In the genomic region with DNA sequence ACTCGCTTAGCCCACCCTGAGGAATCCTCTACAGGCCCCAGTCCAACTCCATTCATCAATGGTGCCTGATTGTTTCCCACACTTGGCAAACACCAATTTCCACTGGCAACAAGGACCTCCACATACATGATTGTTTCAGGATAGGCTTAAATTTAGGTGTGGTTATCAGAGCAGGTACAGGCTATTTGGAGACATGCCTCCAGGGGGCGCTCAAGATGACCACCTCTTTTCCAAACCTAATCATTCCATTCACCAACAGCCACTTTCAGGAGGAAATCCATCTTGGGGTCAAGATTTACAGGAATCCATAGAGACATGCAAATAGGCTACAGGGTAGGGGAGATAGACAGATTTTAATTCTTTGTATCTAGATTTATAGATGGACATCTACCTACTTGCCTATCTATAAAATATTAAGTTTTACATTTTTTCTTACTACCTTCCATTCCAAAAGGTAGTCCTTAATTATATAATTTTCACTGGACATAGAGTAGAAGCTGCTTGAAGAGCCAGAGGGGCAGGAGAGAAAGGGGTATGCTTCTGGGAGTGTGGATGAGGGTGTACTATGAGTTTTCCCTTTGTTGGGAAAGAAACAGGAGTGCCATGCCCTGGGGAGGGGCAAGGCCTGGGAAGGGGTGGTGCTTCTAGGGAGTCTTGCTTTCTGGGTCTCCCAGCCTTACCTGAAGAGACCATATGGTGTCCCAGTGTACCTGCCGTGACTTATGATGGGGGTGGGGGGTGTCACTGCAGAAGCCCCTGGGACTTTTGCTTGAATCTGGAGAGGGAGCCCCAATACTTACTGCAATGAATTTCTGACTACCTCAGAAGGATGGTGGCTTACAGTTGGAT, we compare ENCODE assay signal across 9 cellular contexts. TPM values are rescaled to one million over a fixed set of nuclear protein-coding genes. Genes with fewer than 3 reads are reported as not detected.
A peak's percentile ranks its signal among the peaks of the same experiment; 100 is the strongest.
DNase-seq lines count a peak whose midpoint lies in the region; ATAC-seq and TF ChIP-seq lines count a peak whose summit lies in the region.
"Had no signal": no experiment of that assay in that cellular context is flagged by ENCODE, and none has a peak within 500 bp of the region (broad histone marks: within the 10 kb centered on the region; RNA-seq: fewer than 3 reads in every experiment).

No MANE protein-coding gene starts in this region.

- H3K14ac ChIP-seq in IMR-90 (replicated peaks; ENCODE audit: low read depth, low read length): no peak overlapping the region

- H3K27me3 ChIP-seq in IMR-90 (ENCODE audit: control insufficient read depth, insufficient read depth, low read length) (no peaks in the 10 kb centered on the region), ascending aorta (no peaks in the 10 kb centered on the region), neural progenitor cell (peaks cover 56% of the 10 kb centered on the region)

- H2AFZ ChIP-seq in IMR-90 (replicated peaks; ENCODE audit: low read length, poor library complexity): no peak overlapping the region
- H2AFZ ChIP-seq in neural progenitor cell (replicated peaks): no peak overlapping the region

- no peak overlapping the region for H4K8ac ChIP-seq in IMR-90 (ENCODE audit: low read depth in 2 of 2, low read length in 2 of 2)

- H3K9me3 ChIP-seq in IMR-90 (ENCODE audit: control insufficient read depth, insufficient read depth, low read length) (no peaks in the 10 kb centered on the region), ascending aorta (no peaks in the 10 kb centered on the region), neural progenitor cell (ENCODE audit: low read depth) (no peaks in the 10 kb centered on the region)

- DNase-seq in NCI-H2107 treated with DMSO at 0.1 percent for 48 hours (lab: John Stamatoyannopoulos, UW; ENCODE audit: unreplicated experiment): peak; percentile 7
- no peak for DNase-seq in NCI-H2107 (lab: John Stamatoyannopoulos, UW)
- no peak for DNase-seq in IMR-90
- no peak for DNase-seq in ascending aorta (ENCODE audit: low spot score in 2 of 2)
- DNase-seq in neural progenitor cell (ENCODE audit: low spot score): peak; percentile 64
- DNase-seq in activated CD4-positive, CD25-positive, alpha-beta regulatory T cell treated with anti-CD3 and anti-CD28 coated beads, Interleukin-2, amount 50 U/mL, for 72 hours: no peak

- H3K23ac ChIP-seq in IMR-90 (ENCODE audit: low read depth, low read length): no peak overlapping the region

- no peak overlapping the region for H3K18ac ChIP-seq in IMR-90 (ENCODE audit: low read depth, low read length)

- no peak overlapping the region for H3K4ac ChIP-seq in IMR-90 (ENCODE audit: low read depth, low read length)

- H3K4me1 ChIP-seq in IMR-90 (ENCODE audit: control insufficient read depth, insufficient read depth, low read length) (no peaks in the 10 kb centered on the region), ascending aorta (no peaks in the 10 kb centered on the region), neural progenitor cell (no peaks in the 10 kb centered on the region)

- dilution Hi-C loops in IMR-90 (cut with HindIII; ENCODE audit: low sequenced_read_pairs, unreplicated experiment): no loop called here

- no peaks in the 10 kb centered on the region for H3K9me1 ChIP-seq in IMR-90 (ENCODE audit: insufficient read depth, low read length)

- H3K4me3 ChIP-seq in IMR-90 (ENCODE audit: insufficient read depth, low read depth, low read length) (no peak overlapping the region), ascending aorta (no peak overlapping the region), neural progenitor cell (no peak overlapping the region)

- H3K27ac ChIP-seq in IMR-90 (ENCODE audit: insufficient read depth, low read length) (no peak overlapping the region), ascending aorta (no peak overlapping the region), neural progenitor cell (no peak overlapping the region)

- in situ Hi-C loops in IMR-90 (cut with MboI; ENCODE audit: low sequenced_read_pairs): no loop called here

- H2BK120ac ChIP-seq in IMR-90 (ENCODE audit: low read depth, low read length): no peak overlapping the region

- H3K4me2 ChIP-seq in IMR-90 (ENCODE audit: low read depth, low read length): no peak overlapping the region
- no peak overlapping the region for H3K4me2 ChIP-seq in neural progenitor cell

- no peak overlapping the region for H4K5ac ChIP-seq in IMR-90 (ENCODE audit: low read depth, low read length)

- H3K27me3 Mint-ChIP-seq in neural progenitor cell (ENCODE audit: insufficient read depth, low read depth): peaks cover 11% of the 10 kb centered on the region

- CTCF ChIA-PET in IMR-90 (lab: Yijun Ruan, JAX): no interaction called here

- intact Hi-C loops in IMR-90 (cut with micrococcal nuclease): no loop called here
- intact Hi-C loops in ascending aorta (cut with DNase I): no loop called here

- WGBS in IMR-90 (ENCODE audit: extremely low coverage in 2 of 2, insufficient read length in 1 of 2), 2 experiments: no CpG with 5 or more reads among the region's 3 CpGs

- TF ChIP-seq RAD21 in IMR-90 (IDR thresholded peaks at IDR 0.05; ENCODE audit: low read length): no peak

- H3F3A ChIP-seq in neural progenitor cell (ENCODE audit: low read depth): no peaks in the 10 kb centered on the region

- TF ChIP-seq CTCF in IMR-90 (conservative IDR thresholded peaks at IDR 0.05; ENCODE audit: low read depth, low read length): peak; percentile 34
- TF ChIP-seq CTCF in ascending aorta (IDR thresholded peaks at IDR 0.05): peak in 2 of 3 experiments; percentile 13 to 47
- TF ChIP-seq CTCF in neural progenitor cell (IDR thresholded peaks at IDR 0.05): peak; percentile 90

- no peak overlapping the region for H4K91ac ChIP-seq in IMR-90 (ENCODE audit: insufficient read depth, low read depth, low read length)

- H3K9ac ChIP-seq in IMR-90 (ENCODE audit: low read depth, low read length) (no peak overlapping the region), neural progenitor cell (no peak overlapping the region)

- no TSS peak for BruUV-seq in IMR-90 (replicated peaks; lab: Mats Ljungman, UMichigan)

- no peaks in the 10 kb centered on the region for H3K36me3 Mint-ChIP-seq in neural progenitor cell

- no peak for TF ChIP-seq POLR2A in IMR-90 (IDR thresholded peaks at IDR 0.05; ENCODE audit: low read depth, low read length)

- H2BK20ac ChIP-seq in IMR-90 (ENCODE audit: low read depth, low read length): no peak overlapping the region

- peaks cover 7% of the 10 kb centered on the region for H3K4me1 Mint-ChIP-seq in neural progenitor cell

- H2BK15ac ChIP-seq in IMR-90 (ENCODE audit: low read depth, low read length): no peak overlapping the region

- no peaks in the 10 kb centered on the region for H3K36me3 ChIP-seq in IMR-90 (ENCODE audit: control insufficient read depth, insufficient read depth, low read length)
- H3K36me3 ChIP-seq in ascending aorta: no peaks in the 10 kb centered on the region
- H3K36me3 ChIP-seq in neural progenitor cell: no peaks in the 10 kb centered on the region

- H3K79me2 ChIP-seq in neural progenitor cell (ENCODE audit: low read depth): no peaks in the 10 kb centered on the region

- H2AK9ac ChIP-seq in IMR-90 (replicated peaks; ENCODE audit: low read depth, low read length, poor library complexity): no peak overlapping the region

- POLR2A ChIA-PET in IMR-90 (lab: Charles Lee; ENCODE audit: unreplicated experiment): interaction anchor here (0.6 kb wide), 1 partner anchor 53 kb away, joined by 3 read pairs; no protein-coding TSS in a partner anchor

- H3K27ac Mint-ChIP-seq in neural progenitor cell: no peak overlapping the region

- H3K4me3 Mint-ChIP-seq in neural progenitor cell: peak overlapping the region; percentile 63

- H4K20me1 ChIP-seq in IMR-90 (ENCODE audit: insufficient read depth, low read length): no peaks in the 10 kb centered on the region
- peaks cover 4% of the 10 kb centered on the region for H4K20me1 ChIP-seq in neural progenitor cell (ENCODE audit: low read depth)

- ATAC-seq in IMR-90 (ENCODE audit: low read depth) (no peak), GM19463 (IDR thresholded peaks at IDR 0.05; ENCODE audit: unreplicated experiment) (no peak), GM18907 (IDR thresholded peaks at IDR 0.05; ENCODE audit: unreplicated experiment) (no peak)

- peaks cover 2% of the 10 kb centered on the region for H3K9me3 Mint-ChIP-seq in neural progenitor cell

- H2AK5ac ChIP-seq in IMR-90 (ENCODE audit: low read depth, low read length): no peak overlapping the region

- no peaks in the 10 kb centered on the region for H3K79me1 ChIP-seq in IMR-90 (ENCODE audit: low read depth in 1 of 2, low read length in 2 of 2)

- no peak overlapping the region for H3K56ac ChIP-seq in IMR-90 (ENCODE audit: extremely low read depth, insufficient read depth, low read length)

- H2BK5ac ChIP-seq in IMR-90 (ENCODE audit: low read depth, low read length, poor library complexity, severe bottlenecking): no peak overlapping the region

TF ChIP-seq in IMR-90, 13 proteins besides CTCF, POLR2A, EP300 and RAD21 (continues in another document):
- no peak for TF ChIP-seq BHLHE40 (IDR thresholded peaks at IDR 0.05; ENCODE audit: low read depth, low read length)
- TF ChIP-seq NFE2L2 (IDR thresholded peaks at IDR 0.05; ENCODE audit: low read depth, low read length): no peak
- no peak for TF ChIP-seq RFX5 (IDR thresholded peaks at IDR 0.05; ENCODE audit: low read depth, low read length)
- TF ChIP-seq MXI1 (IDR thresholded peaks at IDR 0.05; ENCODE audit: borderline replicate concordance, low read depth, low read length): no peak
- TF ChIP-seq SMC3 (IDR thresholded peaks at IDR 0.05; ENCODE audit: low read depth, low read length): no peak
- no peak for TF ChIP-seq RCOR1 (IDR thresholded peaks at IDR 0.05; ENCODE audit: insufficient replicate concordance, low read length)
- TF ChIP-seq CHD1 (IDR thresholded peaks at IDR 0.05; ENCODE audit: low read depth, low read length): no peak
- TF ChIP-seq, protein P1, sequence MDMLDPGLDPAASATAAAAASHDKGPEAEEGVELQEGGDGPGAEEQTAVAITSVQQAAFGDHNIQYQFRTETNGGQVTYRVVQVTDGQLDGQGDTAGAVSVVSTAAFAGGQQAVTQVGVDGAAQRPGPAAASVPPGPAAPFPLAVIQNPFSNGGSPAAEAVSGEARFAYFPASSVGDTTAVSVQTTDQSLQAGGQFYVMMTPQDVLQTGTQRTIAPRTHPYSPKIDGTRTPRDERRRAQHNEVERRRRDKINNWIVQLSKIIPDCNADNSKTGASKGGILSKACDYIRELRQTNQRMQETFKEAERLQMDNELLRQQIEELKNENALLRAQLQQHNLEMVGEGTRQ (IDR thresholded peaks at IDR 0.05; ENCODE audit: low read depth, low read length): no peak
- TF ChIP-seq FOS (IDR thresholded peaks at IDR 0.05; ENCODE audit: low read depth, low read length): no peak

RNA-seq across cellular contexts. Expression of gene PCDH8, which starts 14.1 kb away (rescaled TPM):
- total RNA-seq in IMR-90 (2012; rRNA removed) (not detected in 2 replicates), ascending aorta (not detected), neural progenitor cell (ENCODE audit: low replicate concordance) (0.52 and 1.1 TPM in 2 replicates)
- polyA plus RNA-seq in IMR-90 (2012; rRNA removed): not detected in 2 replicates
- polyA plus RNA-seq in IMR-90 (2012; cell fraction: cytosol; rRNA removed): not detected in 2 replicates
- not detected in 2 replicates for polyA plus RNA-seq in IMR-90 (2012; cell fraction: nucleus; rRNA removed; ENCODE audit: low replicate concordance)
- total RNA-seq: mononuclear cell had no signal

Comparison
In these comparisons a context has a peak if more than half of its experiments do, and no peak if none do; other contexts are left out.
1. DNase-seq: peak in NCI-H2107 treated with DMSO at 0.1 percent for 48 hours (single experiment) and neural progenitor cell (single experiment); none in NCI-H2107 (single experiment), IMR-90 (single experiment), ascending aorta (0 of 2) and activated CD4-positive, CD25-positive, alpha-beta regulatory T cell treated with anti-CD3 and anti-CD28 coated beads, Interleukin-2, amount 50 U/mL, for 72 hours (single experiment).
2. CTCF ChIP-seq: peak in every context shown above with its lines; median percentile 90 in neural progenitor cell; 34 in IMR-90; 30 in ascending aorta.